Comparison of ENCODE assay signal across 9 cellular contexts in the genomic region with DNA sequence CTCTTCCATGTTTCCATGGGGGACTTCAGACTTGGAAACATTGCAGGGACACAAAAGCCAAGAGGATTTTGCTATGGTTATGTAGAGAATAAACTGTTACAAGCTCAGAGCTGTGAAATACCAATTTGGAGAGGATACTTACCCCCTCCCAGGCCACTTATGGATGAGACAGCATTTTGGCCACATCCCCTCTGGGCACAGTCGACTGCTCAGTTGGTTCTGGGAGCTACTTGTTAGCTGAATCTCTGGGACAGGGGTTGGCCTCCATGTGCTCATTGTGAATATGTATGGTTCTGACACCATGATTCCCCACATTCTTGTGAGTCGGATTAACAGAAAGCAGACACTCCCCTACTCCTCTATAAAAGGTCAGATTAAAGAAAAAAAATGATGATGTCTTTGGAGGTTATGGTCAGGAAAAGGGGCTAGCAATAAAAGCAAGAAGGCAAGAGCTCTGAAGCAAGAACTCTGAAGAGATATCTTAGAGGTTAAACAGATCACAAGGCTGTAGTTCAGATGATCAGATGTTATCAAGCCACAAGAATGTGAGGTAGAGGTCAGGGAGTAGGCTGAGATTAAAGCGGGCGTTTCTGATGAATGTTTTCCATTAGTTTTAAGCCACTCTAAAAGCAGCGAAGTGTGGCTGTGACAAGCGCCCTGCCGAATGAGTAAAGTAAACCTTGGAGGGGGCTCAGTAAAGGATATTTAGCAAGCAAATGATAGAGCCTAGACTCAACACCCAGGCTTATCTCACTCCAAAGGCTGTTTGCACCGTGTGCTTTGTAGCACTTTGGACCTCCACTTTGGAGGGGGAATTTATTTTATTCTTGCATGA. TPM values are rescaled to one million over a fixed set of nuclear protein-coding genes. Genes with fewer than 3 reads are reported as not detected.
A peak's percentile ranks its signal among the peaks of the same experiment; 100 is the strongest.
DNase-seq lines count a peak whose midpoint lies in the region; ATAC-seq, FAIRE-seq and TF ChIP-seq lines count a peak whose summit lies in the region.
"Had no signal": no experiment of that assay in that cellular context is flagged by ENCODE, and none has a peak within 500 bp of the region (broad histone marks: within the 10 kb centered on the region; RNA-seq: fewer than 3 reads in every experiment).

No MANE protein-coding gene starts in this region.

- 66 to 72% methylated on average over 8 of the region's 8 CpGs for WGBS in pancreas, 2 donors

- no peak for FAIRE-seq in pancreas (lab: Jason Lieb, UNC)

- H3K27me3 ChIP-seq in colonic mucosa (no peaks in the 10 kb centered on the region), pancreas (no peaks in the 10 kb centered on the region)
- H3K27me3 ChIP-seq: tibial artery had no signal

- DNase-seq in DMS79 (lab: John Stamatoyannopoulos, UW) (peak; percentile 72), NCI-H82 treated with DMSO at 0.1 percent for 48 hours (lab: John Stamatoyannopoulos, UW; ENCODE audit: unreplicated experiment) (peak; percentile 25), colonic mucosa (peak; percentile 53), pancreas (no peak), occipital lobe (lab: John Stamatoyannopoulos, UW) (no peak), NCI-H1092 (lab: John Stamatoyannopoulos, UW) (no peak)
- DNase-seq: tibial artery had no signal

- ATAC-seq in pancreas: peak in 3 of 4 donors; percentile 9 to 58 (median 32)
- no peak for ATAC-seq in GM21786 (IDR thresholded peaks at IDR 0.05; ENCODE audit: unreplicated experiment)
- ATAC-seq in HG03159 (IDR thresholded peaks at IDR 0.05; ENCODE audit: unreplicated experiment): no peak

- H3K4me1 ChIP-seq in colonic mucosa: peaks cover 8% of the 10 kb centered on the region
- no peaks in the 10 kb centered on the region for H3K4me1 ChIP-seq in pancreas
- H3K4me1 ChIP-seq: tibial artery had no signal

- H3K9me3 ChIP-seq in colonic mucosa (no peaks in the 10 kb centered on the region), pancreas (no peaks in the 10 kb centered on the region)
- H3K9me3 ChIP-seq: tibial artery had no signal

- intact Hi-C loops in colonic mucosa (cut with DNase I) (no loop called here), pancreas (cut with DNase I) (no loop called here)

- TF ChIP-seq CTCF in colonic mucosa (IDR thresholded peaks at IDR 0.05): no peak
- no peak for TF ChIP-seq CTCF in pancreas (IDR thresholded peaks at IDR 0.05)

- H3K27ac ChIP-seq in colonic mucosa (peak overlapping the region; percentile 88), pancreas (no peak overlapping the region)

- H3K36me3 ChIP-seq in colonic mucosa: no peaks in the 10 kb centered on the region
- no peaks in the 10 kb centered on the region for H3K36me3 ChIP-seq in pancreas

- H3K9ac ChIP-seq in colonic mucosa (ENCODE audit: low read depth in 2 of 2, low read length in 2 of 2): peak overlapping the region in 1 of 2 donors; percentile 66

- no peak overlapping the region for H3K4me3 ChIP-seq in colonic mucosa
- H3K4me3 ChIP-seq in pancreas: no peak overlapping the region
- H3K4me3 ChIP-seq: tibial artery had no signal

RNA-seq across cellular contexts. Expression of a gene that starts 17.2 kb away (rescaled TPM):
- total RNA-seq in colonic mucosa (10 to 100 TPM; 16.3 to 20.4 TPM), pancreas (1 to 10 TPM; 1.2 to 3.5 (median 2.3) TPM), occipital lobe (7.8 TPM)
- polyA plus RNA-seq in pancreas: 1 to 10 TPM; 2.2 to 2.7 TPM

RNA-seq across cellular contexts. Expression of a gene that starts 45.6 kb away (rescaled TPM):
- total RNA-seq in colonic mucosa: 10 to 100 TPM; 26.6 to 28.2 TPM
- total RNA-seq in pancreas: 10 to 100 TPM in 1 of 6 donors, 1 to 10 TPM in 5; 2.3 to 17.4 (median 4.3) TPM
- 1 to 10 TPM; 3.4 to 3.6 TPM for polyA plus RNA-seq in pancreas
- total RNA-seq in occipital lobe: 0.16 TPM

RNA-seq across cellular contexts. Expression of a gene that starts 55.3 kb away (rescaled TPM):
- 100 to 1,000 TPM in 1 of 2 donors, 10 to 100 TPM in 1; 88.3 to 265 TPM for total RNA-seq in colonic mucosa
- total RNA-seq in pancreas: 10 to 100 TPM in 4 of 6 donors, 1 to 10 TPM in 2; 8.1 to 78.7 (median 17.5) TPM
- 10 to 100 TPM; 58.0 to 78.4 TPM for polyA plus RNA-seq in pancreas
- 14.3 TPM for total RNA-seq in occipital lobe

Comparison
In these comparisons a context has a peak if more than half of its experiments do, and no peak if none do; other contexts are left out.
1. DNase-seq: peak in DMS79 (single experiment), NCI-H82 treated with DMSO at 0.1 percent for 48 hours (single experiment) and colonic mucosa (single experiment); none in pancreas (0 of 6), occipital lobe (single experiment) and NCI-H1092 (single experiment).
2. ATAC-seq: peak in pancreas (3 of 4); none in GM21786 (single experiment) and HG03159 (single experiment).